In the genomic region with DNA sequence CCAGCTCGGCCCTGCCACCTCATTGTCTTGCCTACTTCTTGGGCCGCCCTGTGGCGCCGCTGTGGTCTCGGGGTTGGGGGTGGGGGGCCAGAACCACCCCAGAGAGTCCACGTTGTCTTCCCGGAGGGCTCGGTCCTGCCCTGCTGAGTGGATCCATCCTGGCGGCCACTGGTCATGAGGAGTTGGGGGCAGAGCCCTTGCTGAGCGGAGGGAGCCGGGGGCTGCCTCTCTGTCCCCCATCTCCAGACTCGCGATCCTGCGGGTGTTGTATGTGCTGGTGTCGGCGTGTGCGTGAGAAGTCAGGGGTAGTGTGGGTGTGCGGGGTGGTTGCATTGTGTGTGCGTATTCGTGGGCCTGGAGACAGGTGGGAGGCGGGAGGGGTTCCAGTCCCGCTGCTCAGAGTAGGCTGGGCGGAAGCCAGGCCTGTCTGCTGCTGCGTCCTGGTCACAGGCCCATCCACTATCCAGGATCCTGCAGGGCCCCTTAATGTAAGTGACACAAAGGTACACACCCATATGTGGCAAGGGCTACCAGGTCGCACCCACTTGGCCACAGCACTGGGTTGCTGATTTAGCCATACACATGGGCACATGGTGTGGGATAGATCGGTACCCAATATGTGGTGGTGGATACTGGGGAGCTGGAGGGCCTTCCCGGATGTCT, we compare ENCODE assay signal across 8 cellular contexts. TPM values are rescaled to one million over a fixed set of nuclear protein-coding genes. Genes with fewer than 3 reads are reported as not detected.
A peak's percentile ranks its signal among the peaks of the same experiment; 100 is the strongest.
DNase-seq lines count a peak whose midpoint lies in the region; ATAC-seq and TF ChIP-seq lines count a peak whose summit lies in the region.

No MANE protein-coding gene starts in this region.

- H3K36me3 Mint-ChIP-seq in type B pancreatic cell: peaks cover 5% of the 10 kb centered on the region

- H3K9me3 Mint-ChIP-seq in type B pancreatic cell: no peaks in the 10 kb centered on the region

- H3K4me1 Mint-ChIP-seq in type B pancreatic cell (ENCODE audit: unreplicated experiment): peaks cover 4% of the 10 kb centered on the region

- intact Hi-C loops in colonic mucosa (cut with DNase I): no loop called here

- no peak overlapping the region for H3K4ac ChIP-seq in mesendoderm (ENCODE audit: low read depth, low read length)

- H4K8ac ChIP-seq in mesendoderm (ENCODE audit: low read depth, low read length): no peak overlapping the region

- DNase-seq in activated effector memory CD4-positive, alpha-beta T cell treated with anti-CD3 and anti-CD28 coated beads, Interleukin-2, amount 50 U/mL, for 16 hours: peak; percentile 62
- DNase-seq in activated effector memory CD4-positive, alpha-beta T cell treated with Interleukin-2 at 50 U/mL for 16 hours: no peak
- peak; percentile 33 for DNase-seq in colonic mucosa
- DNase-seq in mesendoderm: no peak
- DNase-seq in type B pancreatic cell (ENCODE audit: extremely low spot score, unreplicated experiment): peak; percentile 71
- DNase-seq in UCSD-AML1 (lab: John Stamatoyannopoulos, UW; ENCODE audit: unreplicated experiment): no peak
- DNase-seq in SIG-M5 (lab: John Stamatoyannopoulos, UW): no peak

- no peak overlapping the region for H4K5ac ChIP-seq in mesendoderm (ENCODE audit: low read length)

- no peaks in the 10 kb centered on the region for H3K27me3 Mint-ChIP-seq in type B pancreatic cell

- no peak overlapping the region for H3K23ac ChIP-seq in mesendoderm (ENCODE audit: low read length)

- H2BK5ac ChIP-seq in mesendoderm (ENCODE audit: low read length): no peak overlapping the region

- WGBS in mesendoderm (ENCODE audit: extremely low coverage, insufficient coverage, low lambda C conversion rate): no CpG with 5 or more reads among the region's 27 CpGs

- H3K79me2 ChIP-seq in mesendoderm (ENCODE audit: control insufficient read depth, insufficient read depth, low read length): no peaks in the 10 kb centered on the region

- H3K4me3 Mint-ChIP-seq in type B pancreatic cell: peak overlapping the region; percentile 82

- no peaks in the 10 kb centered on the region for H3K79me1 ChIP-seq in mesendoderm (ENCODE audit: low read length)

- no peaks in the 10 kb centered on the region for H3K27me3 ChIP-seq in colonic mucosa
- no peaks in the 10 kb centered on the region for H3K27me3 ChIP-seq in mesendoderm (ENCODE audit: insufficient read depth, low read length, poor library complexity)

- no peaks in the 10 kb centered on the region for H3K36me3 ChIP-seq in colonic mucosa
- no peaks in the 10 kb centered on the region for H3K36me3 ChIP-seq in mesendoderm (ENCODE audit: control insufficient read depth, insufficient read depth, low read length)

- no peak overlapping the region for H3K18ac ChIP-seq in mesendoderm (ENCODE audit: low read length)

- no peak overlapping the region for H2BK120ac ChIP-seq in mesendoderm (ENCODE audit: low read depth, low read length)

- H3K4me1 ChIP-seq in colonic mucosa: no peaks in the 10 kb centered on the region
- no peaks in the 10 kb centered on the region for H3K4me1 ChIP-seq in mesendoderm (ENCODE audit: control insufficient read depth, low read depth, low read length)

- peak overlapping the region; percentile 93 for H3K27ac Mint-ChIP-seq in type B pancreatic cell

- no peak overlapping the region for H3K4me2 ChIP-seq in mesendoderm (ENCODE audit: low read length)

- H2BK15ac ChIP-seq in mesendoderm (replicated peaks; ENCODE audit: low read depth): no peak overlapping the region

- H3K56ac ChIP-seq in mesendoderm (ENCODE audit: low read length): peak overlapping the region; percentile 3

- H3K4me3 ChIP-seq in colonic mucosa (peak overlapping the region; percentile 48), mesendoderm (ENCODE audit: low read length) (no peak overlapping the region)

- H3K9ac ChIP-seq in colonic mucosa (ENCODE audit: low read depth in 2 of 2, low read length in 2 of 2): peak overlapping the region; percentile 30 to 75
- H3K9ac ChIP-seq in mesendoderm (ENCODE audit: low read length): peak overlapping the region; percentile 1

- H3K27ac ChIP-seq in colonic mucosa (peak overlapping the region; percentile 59), mesendoderm (ENCODE audit: low read depth, low read length) (no peak overlapping the region)

- no peak overlapping the region for H2AK5ac ChIP-seq in mesendoderm (ENCODE audit: low read length)

- no peak for ATAC-seq in GM18517 (IDR thresholded peaks at IDR 0.05; ENCODE audit: unreplicated experiment)

- TF ChIP-seq CTCF in colonic mucosa (IDR thresholded peaks at IDR 0.05) (no peak), type B pancreatic cell (conservative IDR thresholded peaks at IDR 0.05) (no peak)

- H3K9me3 ChIP-seq in colonic mucosa: no peaks in the 10 kb centered on the region

RNA-seq across cellular contexts. Expression of gene NBEAL2, which starts 30.7 kb away (rescaled TPM):
- total RNA-seq in colonic mucosa: 100 to 1,000 TPM in 1 of 2 donors, 10 to 100 TPM in 1; 40.9 to 106 TPM
- polyA plus RNA-seq in mesendoderm (2013, experiment 1 of 2): 11.0 TPM
- 11.0 TPM for polyA plus RNA-seq in mesendoderm (2013, experiment 2 of 2)
- 115 and 241 TPM in 2 replicates for total RNA-seq in type B pancreatic cell (ENCODE audit: low replicate concordance)

RNA-seq across cellular contexts. Expression of gene CCDC12, which starts 33.6 kb away (rescaled TPM):
- total RNA-seq in colonic mucosa (10 to 100 TPM; 34.1 to 55.7 TPM), type B pancreatic cell (ENCODE audit: low replicate concordance) (46.7 and 49.7 TPM in 2 replicates)
- 49.1 TPM for polyA plus RNA-seq in mesendoderm (2013, experiment 1 of 2)
- polyA plus RNA-seq in mesendoderm (2013, experiment 2 of 2): 48.9 TPM

Comparison
In these comparisons a context has a peak if more than half of its experiments do, and no peak if none do; other contexts are left out.
1. DNase-seq: peak in activated effector memory CD4-positive, alpha-beta T cell treated with anti-CD3 and anti-CD28 coated beads, Interleukin-2, amount 50 U/mL, for 16 hours (single experiment), colonic mucosa (single experiment) and type B pancreatic cell (single experiment); none in activated effector memory CD4-positive, alpha-beta T cell treated with Interleukin-2 at 50 U/mL for 16 hours (single experiment), mesendoderm (single experiment), UCSD-AML1 (single experiment) and SIG-M5 (single experiment).